36 cellular contexts compared by ENCODE assay signal in genomic region chr9:75036793-75037192, GRCh38.
"Had no signal": no experiment of that assay in that cellular context is flagged by ENCODE, and none has a peak within 500 bp of the region (broad histone marks: within the 10 kb centered on the region; RNA-seq: fewer than 3 reads in every experiment).

No MANE protein-coding gene starts in this region.

- H3K9me3 Mint-ChIP-seq: activated B cell treated with CpG ODN at 0.5 μM for 24 hours; activated CD4-positive, alpha-beta memory T cell treated with anti-CD3 and anti-CD28 coated beads for 36 hours; activated CD4-positive, alpha-beta T cell treated with anti-CD3 and anti-CD28 coated beads, Interleukin-2, amount 10 ng/mL, durations not matched to agents 24 days and 14 days; activated naive CD4-positive, alpha-beta T cell treated with anti-CD3 and anti-CD28 coated beads for 36 hours; activated naive CD8-positive, alpha-beta T cell treated with anti-CD3 and anti-CD28 coated beads for 36 hours; activated T-cell treated with anti-CD3 and anti-CD28 coated beads, Interleukin-2, amount 50 U/mL, for 4 hours; activated T-cell treated with anti-CD3 and anti-CD28 coated beads, Interleukin-2, amount 50 U/mL, for 72 hours; activated T-helper 1 cell treated with anti-CD3 and anti-CD28 coated beads, Interleukin-12 subunit alpha, Interleukin-12 subunit beta, Interleukin-2, Interleukin-4 antibody, amounts not matched to agents 30 ng/mL and 10 ng/mL and 1 ng/mL, durations not matched to agents 14 hours and 24 hours and 36 hours; activated T-helper 17 cell treated with anti-CD3 and anti-CD28 coated beads, Interleukin-2, amount 50 U/mL, for 72 hours; T-helper 1 cell treated with Interleukin-12 subunit alpha and Interleukin-12 subunit beta and Interleukin-4 antibody, amounts not matched to agents 30 μg/mL and 1 μg/mL, for 36 hours; T-helper 2 cell treated with Interferon-gamma antibody and Interleukin-4, amounts not matched to agents 5 μg/mL and 100 μg/mL, for 36 hours had no signal

- H3K4me3 Mint-ChIP-seq: activated B cell treated with CpG ODN at 0.5 μM for 24 hours; activated CD4-positive, alpha-beta memory T cell treated with anti-CD3 and anti-CD28 coated beads for 36 hours; activated CD4-positive, alpha-beta T cell treated with anti-CD3 and anti-CD28 coated beads, Interleukin-2, amount 10 ng/mL, durations not matched to agents 24 days and 14 days; activated naive CD4-positive, alpha-beta T cell treated with anti-CD3 and anti-CD28 coated beads for 36 hours; activated naive CD8-positive, alpha-beta T cell treated with anti-CD3 and anti-CD28 coated beads for 36 hours; activated T-cell treated with anti-CD3 and anti-CD28 coated beads, Interleukin-2, amount 50 U/mL, for 4 hours; activated T-cell treated with anti-CD3 and anti-CD28 coated beads, Interleukin-2, amount 50 U/mL, for 72 hours; activated T-helper 1 cell treated with anti-CD3 and anti-CD28 coated beads, Interleukin-12 subunit alpha, Interleukin-12 subunit beta, Interleukin-2, Interleukin-4 antibody, amounts not matched to agents 30 ng/mL and 10 ng/mL and 1 ng/mL, durations not matched to agents 14 hours and 24 hours and 36 hours; activated T-helper 17 cell treated with anti-CD3 and anti-CD28 coated beads, Interleukin-2, amount 50 U/mL, for 72 hours; T-helper 1 cell treated with Interleukin-12 subunit alpha and Interleukin-12 subunit beta and Interleukin-4 antibody, amounts not matched to agents 30 μg/mL and 1 μg/mL, for 36 hours; T-helper 2 cell treated with Interferon-gamma antibody and Interleukin-4, amounts not matched to agents 5 μg/mL and 100 μg/mL, for 36 hours had no signal

- H3K27me3 Mint-ChIP-seq: activated B cell treated with CpG ODN at 0.5 μM for 24 hours; activated CD4-positive, alpha-beta memory T cell treated with anti-CD3 and anti-CD28 coated beads for 36 hours; activated T-helper 17 cell treated with anti-CD3 and anti-CD28 coated beads, Interleukin-2, amount 50 U/mL, for 72 hours had no signal

- H3K4me3 ChIP-seq: adrenal gland, body of pancreas, breast epithelium had no signal

- FAIRE-seq: astrocyte, TTC549 had no signal

- H3K36me3 Mint-ChIP-seq: activated CD4-positive, alpha-beta memory T cell treated with anti-CD3 and anti-CD28 coated beads for 36 hours; activated naive CD4-positive, alpha-beta T cell treated with anti-CD3 and anti-CD28 coated beads, Interleukin-2, amount 50 U/mL, for 72 hours; activated naive CD8-positive, alpha-beta T cell treated with anti-CD3 and anti-CD28 coated beads for 36 hours had no signal

- H3K27ac ChIP-seq: adrenal gland, body of pancreas, brain microvascular endothelial cell, breast epithelium, VCaP had no signal

- H3K27me3 ChIP-seq: adrenal gland, body of pancreas, brain microvascular endothelial cell, breast epithelium had no signal

- H3K9me3 ChIP-seq: adrenal gland, body of pancreas, breast epithelium had no signal

- H3K27ac Mint-ChIP-seq: activated B cell treated with CpG ODN at 0.5 μM for 24 hours; activated CD4-positive, alpha-beta memory T cell treated with anti-CD3 and anti-CD28 coated beads for 36 hours; activated CD4-positive, alpha-beta T cell treated with anti-CD3 and anti-CD28 coated beads, Interleukin-2, amount 10 ng/mL, durations not matched to agents 24 days and 14 days; activated naive CD4-positive, alpha-beta T cell treated with anti-CD3 and anti-CD28 coated beads for 36 hours; activated naive CD4-positive, alpha-beta T cell treated with anti-CD3 and anti-CD28 coated beads, Interleukin-2, amount 50 U/mL, for 72 hours; activated naive CD8-positive, alpha-beta T cell treated with anti-CD3 and anti-CD28 coated beads for 36 hours; activated T-cell treated with anti-CD3 and anti-CD28 coated beads, Interleukin-2, amount 50 U/mL, for 72 hours; activated T-helper 1 cell treated with anti-CD3 and anti-CD28 coated beads, Interleukin-12 subunit alpha, Interleukin-12 subunit beta, Interleukin-2, Interleukin-4 antibody, amounts not matched to agents 30 ng/mL and 10 ng/mL and 1 ng/mL, durations not matched to agents 14 hours and 24 hours and 36 hours; activated T-helper 17 cell treated with anti-CD3 and anti-CD28 coated beads, Interleukin-2, amount 50 U/mL, for 72 hours; T-helper 1 cell treated with Interleukin-12 subunit alpha and Interleukin-12 subunit beta and Interleukin-4 antibody, amounts not matched to agents 30 μg/mL and 1 μg/mL, for 36 hours; T-helper 2 cell treated with Interferon-gamma antibody and Interleukin-4, amounts not matched to agents 5 μg/mL and 100 μg/mL, for 36 hours had no signal

- H3K36me3 ChIP-seq: adrenal gland, brain microvascular endothelial cell, breast epithelium had no signal

- ATAC-seq: activated naive CD4-positive, alpha-beta T cell treated with anti-CD3 and anti-CD28 coated beads, Interleukin-2, amount 50 U/mL, for 72 hours; activated T-cell treated with anti-CD3 and anti-CD28 coated beads, Interleukin-2, amount 50 U/mL, for 4 hours; activated T-cell treated with anti-CD3 and anti-CD28 coated beads, Interleukin-2, amount 50 U/mL, for 72 hours; activated T-helper 17 cell treated with anti-CD3 and anti-CD28 coated beads, Interleukin-2, amount 50 U/mL, for 72 hours; body of pancreas had no signal

- H3K4me1 ChIP-seq: adrenal gland, body of pancreas, breast epithelium had no signal

- DNase-seq: activated B cell treated with CpG ODN at 0.5 μM for 24 hours; activated CD4-positive, alpha-beta memory T cell treated with anti-CD3 and anti-CD28 coated beads for 36 hours; activated CD4-positive, alpha-beta T cell treated with anti-CD3 and anti-CD28 coated beads for 4 hours; activated CD4-positive, alpha-beta T cell treated with anti-CD3 and anti-CD28 coated beads, Interleukin-2, amount 10 ng/mL, durations not matched to agents 24 days and 14 days; activated CD4-positive, alpha-beta T cell treated with anti-CD3 and anti-CD28 coated beads, Interleukin-2, amount 50 U/mL, for 1 hour; activated CD4-positive, alpha-beta T cell treated with anti-CD3 and anti-CD28 coated beads, Interleukin-2, amount 50 U/mL, for 4 hours; activated CD4-positive, CD25-positive, alpha-beta regulatory T cell treated with anti-CD3 and anti-CD28 coated beads, Interleukin-2, amount 50 U/mL, for 72 hours; activated CD8-positive, alpha-beta memory T cell treated with anti-CD3 and anti-CD28 coated beads, Interleukin-2, amount 50 U/mL, for 4 hours; activated effector memory CD4-positive, alpha-beta T cell treated with anti-CD3 and anti-CD28 coated beads, Interleukin-2, amount 50 U/mL, for 16 hours; activated gamma-delta T cell treated with Interleukin-2 at 50 U/mL for 16 hours; activated naive CD4-positive, alpha-beta T cell; activated naive CD4-positive, alpha-beta T cell treated with anti-CD3 and anti-CD28 coated beads for 36 hours; activated naive CD4-positive, alpha-beta T cell treated with anti-CD3 and anti-CD28 coated beads, Interleukin-2, amount 50 U/mL, for 16 hours; activated naive CD8-positive, alpha-beta T cell treated with anti-CD3 and anti-CD28 coated beads for 36 hours; activated T-cell treated with anti-CD3 and anti-CD28 coated beads for 4 hours; activated T-cell treated with anti-CD3 and anti-CD28 coated beads, Interleukin-2, amount 50 U/mL, for 1 hour; activated T-cell treated with anti-CD3 and anti-CD28 coated beads, Interleukin-2, amount 50 U/mL, for 4 hours; activated T-cell treated with anti-CD3 and anti-CD28 coated beads, Interleukin-2, amount 50 U/mL, for 72 hours; adrenal gland; amniotic stem cell; aorta; body of pancreas; brain microvascular endothelial cell; central memory CD4-positive, alpha-beta T cell; T-helper 1 cell; T-helper 2 cell; T-helper 9 cell had no signal

- H3K4me1 Mint-ChIP-seq: activated T-helper 17 cell treated with anti-CD3 and anti-CD28 coated beads, Interleukin-2, amount 50 U/mL, for 72 hours had no signal
